2 cellular contexts compared by ENCODE assay signal in genomic region chr20:45041464-45042337, GRCh38.
TF ChIP-seq lines count a peak whose summit lies in the region.

No MANE protein-coding gene starts in this region.

TF ChIP-seq in A549, 52 proteins besides CTCF, POLR2A, EP300 and RAD21 (continued from another document):
- TF ChIP-seq JUNB (IDR thresholded peaks at IDR 0.05) (no peak), NFE2L2 (conservative IDR thresholded peaks at IDR 0.05; ENCODE audit: low read length) (no peak), CEBPB (IDR thresholded peaks at IDR 0.05) (no peak)

TF ChIP-seq in HCT116, 20 proteins besides CTCF, POLR2A, EP300 and RAD21 (continued from another document):
- 0 out of 2 replicates have a peak, but pooled peaks have one; percentile 18 for TF ChIP-seq ATF3 (IDR thresholded peaks at IDR 0.05)
- TF ChIP-seq ZNF274 (IDR thresholded peaks at IDR 0.05; ENCODE audit: low read depth, low read length), result no peak
- 0 out of 2 replicates have a peak, but pooled peaks have one; percentile 39 for TF ChIP-seq SIN3A (IDR thresholded peaks at IDR 0.05; ENCODE audit: low read depth)
- 0 out of 2 replicates have a peak, but pooled peaks have one; percentile 20 for TF ChIP-seq EGR1 (IDR thresholded peaks at IDR 0.05; ENCODE audit: low read depth)
- peak; percentile 68 for TF ChIP-seq FOSL1 (IDR thresholded peaks at IDR 0.05; ENCODE audit: low read depth)
